ENCODE assay signal across 11 cellular contexts in the genomic region with DNA sequence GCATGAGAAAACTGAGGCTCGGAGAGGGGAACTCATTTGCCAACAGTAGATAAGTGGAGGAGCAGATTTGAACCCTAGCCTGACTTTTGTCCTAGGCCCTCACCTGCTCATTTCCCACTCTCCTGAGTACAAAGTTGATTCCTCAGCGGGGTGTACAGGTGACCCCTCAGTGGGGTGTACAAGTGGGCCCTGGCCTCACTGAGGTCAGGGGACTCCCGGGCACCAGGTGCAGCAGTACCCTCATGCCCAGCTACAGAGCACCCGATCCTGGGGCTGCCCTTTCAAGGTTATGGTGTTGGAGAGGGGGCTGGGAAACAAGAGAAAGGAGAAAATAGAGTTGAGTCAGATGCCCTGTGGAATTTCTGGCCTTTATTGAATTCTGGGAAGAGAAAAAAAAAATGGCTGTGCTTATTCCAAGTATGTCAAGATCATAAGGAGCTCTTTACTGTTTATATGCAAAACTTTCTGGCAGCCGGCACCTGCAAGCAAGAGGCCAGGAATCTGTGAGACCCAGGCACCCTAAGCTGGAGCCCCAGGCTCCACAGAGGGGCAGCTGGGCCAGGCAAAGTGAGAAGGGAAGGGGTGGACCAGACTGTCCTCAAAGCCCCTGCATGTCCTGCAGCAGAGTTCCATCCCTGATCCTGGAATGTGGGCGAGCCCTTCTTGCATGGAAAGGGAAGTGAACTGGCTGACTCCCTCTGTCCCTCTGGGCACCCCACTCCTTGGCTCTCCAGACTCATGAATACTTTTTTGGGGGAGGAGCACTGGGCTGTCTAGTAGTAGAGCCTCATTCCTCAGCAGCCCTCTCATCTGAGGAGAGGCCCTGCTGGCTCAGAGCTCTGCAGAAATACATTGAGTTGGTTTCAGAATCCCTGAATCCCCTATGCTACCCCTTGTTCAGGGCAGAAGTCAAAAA. TPM values are rescaled to one million over a fixed set of nuclear protein-coding genes. Genes with fewer than 3 reads are reported as not detected.
DNase-seq lines count a peak whose midpoint lies in the region; ATAC-seq and TF ChIP-seq lines count a peak whose summit lies in the region.
"Had no signal": no experiment of that assay in that cellular context is flagged by ENCODE, and none has a peak within 500 bp of the region (broad histone marks: within the 10 kb centered on the region; RNA-seq: fewer than 3 reads in every experiment).

No MANE protein-coding gene starts in this region.

- peak in 1 of 2 experiments; percentile 40; a peak in 1 of 4 replicates for TF ChIP-seq EP300 in SK-N-SH (IDR thresholded peaks at IDR 0.05; ENCODE audit: borderline replicate concordance in 1 of 2, low read depth in 1 of 2, low read length in 1 of 2)

- H3K36me3 ChIP-seq in SK-N-SH (replicated peaks in 1 of 2; ENCODE audit: control insufficient read depth in 1 of 2, insufficient read depth in 2 of 2, low read length in 1 of 2) = no peaks in the 10 kb centered on the region
- no peaks in the 10 kb centered on the region for H3K36me3 ChIP-seq in psoas muscle (ENCODE audit: insufficient read depth in 1 of 2, low read depth in 1 of 2)
- H3K36me3 ChIP-seq in CD8-positive, alpha-beta memory T cell (ENCODE audit: insufficient read depth, low read length) = no peaks in the 10 kb centered on the region

- no peaks in the 10 kb centered on the region for H3K4me1 Mint-ChIP-seq in CD8-positive, alpha-beta memory T cell
- H3K4me1 Mint-ChIP-seq in effector memory CD8-positive, alpha-beta T cell (ENCODE audit: low read depth in 2 of 2) = no peaks in the 10 kb centered on the region

- no peak for TF ChIP-seq POLR2A in erythroblast (IDR thresholded peaks at IDR 0.05; ENCODE audit: low read length)

- H3K36me3 Mint-ChIP-seq in CD8-positive, alpha-beta memory T cell = no peaks in the 10 kb centered on the region
- no peaks in the 10 kb centered on the region for H3K36me3 Mint-ChIP-seq in effector memory CD8-positive, alpha-beta T cell (ENCODE audit: insufficient read depth)

- peaks cover 9 to 10% of the 10 kb centered on the region in 2 donors for H3K27me3 Mint-ChIP-seq in CD8-positive, alpha-beta memory T cell
- H3K27me3 Mint-ChIP-seq in effector memory CD8-positive, alpha-beta T cell = peaks cover 12 to 61% of the 10 kb centered on the region in 2 donors

- H3K4me3 Mint-ChIP-seq in CD8-positive, alpha-beta memory T cell = no peak overlapping the region
- no peak overlapping the region for H3K4me3 Mint-ChIP-seq in effector memory CD8-positive, alpha-beta T cell
- H3K4me3 Mint-ChIP-seq: neural crest cell had no signal

- no peaks in the 10 kb centered on the region for H3K9me2 ChIP-seq in SK-N-SH

- peaks cover 8 to 77% of the 10 kb centered on the region in 2 experiments for H3K4me1 ChIP-seq in SK-N-SH (ENCODE audit: control insufficient read depth in 1 of 2, insufficient read depth in 2 of 2, low read depth in 1 of 2, low read length in 1 of 2)
- H3K4me1 ChIP-seq in psoas muscle = peaks cover 40% of the 10 kb centered on the region
- H3K4me1 ChIP-seq in CD8-positive, alpha-beta memory T cell (ENCODE audit: insufficient read depth, low read length) = no peaks in the 10 kb centered on the region

- H3K9me3 Mint-ChIP-seq in CD8-positive, alpha-beta memory T cell = no peaks in the 10 kb centered on the region
- no peaks in the 10 kb centered on the region for H3K9me3 Mint-ChIP-seq in effector memory CD8-positive, alpha-beta T cell
- H3K9me3 Mint-ChIP-seq: neural crest cell had no signal

- intact Hi-C loops in psoas muscle (cut with DNase I) = no loop called here

- TF ChIP-seq CTCF in SK-N-SH (IDR thresholded peaks at IDR 0.05) (no peak), foreskin fibroblast (IDR thresholded peaks at IDR 0.05; ENCODE audit: low read depth, low read length) (no peak), psoas muscle (IDR thresholded peaks at IDR 0.05) (no peak)

- no peaks in the 10 kb centered on the region for H3K79me2 ChIP-seq in SK-N-SH (ENCODE audit: insufficient read depth)

- H3K27me3 ChIP-seq in SK-N-SH (ENCODE audit: insufficient read depth) (no peaks in the 10 kb centered on the region), psoas muscle (ENCODE audit: insufficient read depth in 3 of 3, low read length in 2 of 3) (no peaks in the 10 kb centered on the region)
- peaks cover 5% of the 10 kb centered on the region for H3K27me3 ChIP-seq in CD8-positive, alpha-beta memory T cell (ENCODE audit: insufficient read depth, low read length, poor library complexity, severe bottlenecking)

- H3K9me3 ChIP-seq in SK-N-SH (no peaks in the 10 kb centered on the region), psoas muscle (no peaks in the 10 kb centered on the region)
- no peaks in the 10 kb centered on the region for H3K9me3 ChIP-seq in CD8-positive, alpha-beta memory T cell (ENCODE audit: low read length)

- H3F3A ChIP-seq in SK-N-SH (replicated peaks; ENCODE audit: insufficient read depth) = peaks cover 56% of the 10 kb centered on the region

- no peaks in the 10 kb centered on the region for H4K20me1 ChIP-seq in SK-N-SH (ENCODE audit: insufficient read depth)

- H3K27ac Mint-ChIP-seq in CD8-positive, alpha-beta memory T cell = no peak overlapping the region
- no peak overlapping the region for H3K27ac Mint-ChIP-seq in effector memory CD8-positive, alpha-beta T cell

- DNase-seq in ELF-1 (ENCODE audit: low read depth, low spot score) (peak; percentile 83), SK-N-SH (no peak), foreskin fibroblast (peak; percentile 64 to 82), psoas muscle (peak; percentile 62 to 69), GM19240 (ENCODE audit: insufficient read length, low spot score) (no peak), erythroblast (lab: John Stamatoyannopoulos, UW) (no peak)
- no peak for DNase-seq in CD8-positive, alpha-beta memory T cell
- no peak for DNase-seq in effector memory CD8-positive, alpha-beta T cell
- DNase-seq: DND-41 had no signal

- H3K4me3 ChIP-seq in SK-N-SH (ENCODE audit: low read depth in 2 of 2, low read length in 1 of 2) = no peak overlapping the region
- H3K4me3 ChIP-seq in foreskin fibroblast (ENCODE audit: low read depth in 1 of 2, low read length in 2 of 2) = peak overlapping the region; percentile 4 to 32
- no peak overlapping the region for H3K4me3 ChIP-seq in psoas muscle
- no peak overlapping the region for H3K4me3 ChIP-seq in CD8-positive, alpha-beta memory T cell (ENCODE audit: low read length)

- H3K4me2 ChIP-seq in SK-N-SH = peak overlapping the region; percentile 43

- H2AFZ ChIP-seq in SK-N-SH (ENCODE audit: low read depth) = no peak overlapping the region

- H3K27ac ChIP-seq in SK-N-SH (ENCODE audit: low read depth in 2 of 2, low read length in 1 of 2) = peak overlapping the region; percentile 56 to 99; a peak in 3 of 4 replicates
- peak overlapping the region; percentile 21 for H3K27ac ChIP-seq in psoas muscle
- no peak overlapping the region for H3K27ac ChIP-seq in CD8-positive, alpha-beta memory T cell (ENCODE audit: low read depth, low read length)

- ATAC-seq in psoas muscle = peak in 1 of 4 donors; percentile 18
- no peak for ATAC-seq in effector memory CD8-positive, alpha-beta T cell (replicated peaks)

- H3K9ac ChIP-seq in SK-N-SH = peak overlapping the region; percentile 37; the same call in 1 of the 2 replicates

- CTCF ChIA-PET in SK-N-SH (lab: Yijun Ruan, JAX) = interaction anchor here (0.8 to 1.7 kb wide), 3 partner anchors 14 to 24 kb away, joined by 3 to 8 read pairs (median 5); no protein-coding TSS in a partner anchor
- CTCF ChIA-PET in CD8-positive, alpha-beta memory T cell (lab: Charles Lee) = interaction anchor here (1.0 kb wide), 2 partner anchors 14 to 36 kb away, joined by 3 read pairs; no protein-coding TSS in a partner anchor

- POLR2A ChIA-PET in SK-N-SH (lab: Yijun Ruan, JAX) = no interaction called here
- POLR2A ChIA-PET in CD8-positive, alpha-beta memory T cell (lab: Charles Lee) = no interaction called here

- no peak for TF ChIP-seq RAD21 in SK-N-SH (IDR thresholded peaks at IDR 0.05; ENCODE audit: low read length)

- 79% methylated on average over 6 of the region's 6 CpGs for WGBS in SK-N-SH (ENCODE audit: low lambda C conversion rate)
- WGBS in psoas muscle, 3 donors = 75 to 83% (median 76%) methylated on average over 6 of the region's 6 CpGs

TF ChIP-seq in SK-N-SH, 30 proteins besides CTCF, POLR2A, EP300 and RAD21:
- TF ChIP-seq MXI1 (IDR thresholded peaks at IDR 0.05; ENCODE audit: low read depth, low read length) (no peak), TEAD4 (IDR thresholded peaks at IDR 0.05; ENCODE audit: borderline replicate concordance, insufficient read depth) (0 out of 2 replicates have a peak, but pooled peaks have one; percentile 45), FOSL2 (IDR thresholded peaks at IDR 0.05; ENCODE audit: borderline replicate concordance, low read depth) (peak; percentile 19; the same call in 1 of the 2 replicates), NRF1 (IDR thresholded peaks at IDR 0.05; ENCODE audit: low read depth, low read length) (no peak), NFIC (IDR thresholded peaks at IDR 0.05; ENCODE audit: borderline replicate concordance) (peak; percentile 48), GABPA (IDR thresholded peaks at IDR 0.05; ENCODE audit: low read depth) (no peak), TCF12 (IDR thresholded peaks at IDR 0.05) (peak; percentile 36), SIN3A (IDR thresholded peaks at IDR 0.05; ENCODE audit: borderline replicate concordance, low read depth, low read length) (no peak), YY1 (IDR thresholded peaks at IDR 0.05; ENCODE audit: low read depth) (peak; percentile 66; the same call in 1 of the 2 replicates), RXRA (IDR thresholded peaks at IDR 0.05; ENCODE audit: borderline replicate concordance, low read depth) (no peak)
- TF ChIP-seq, protein P1, sequence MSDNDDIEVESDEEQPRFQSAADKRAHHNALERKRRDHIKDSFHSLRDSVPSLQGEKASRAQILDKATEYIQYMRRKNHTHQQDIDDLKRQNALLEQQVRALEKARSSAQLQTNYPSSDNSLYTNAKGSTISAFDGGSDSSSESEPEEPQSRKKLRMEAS (IDR thresholded peaks at IDR 0.05; ENCODE audit: low read depth) = no peak

RNA-seq across cellular contexts. Expression of a gene that starts 43.1 kb away (rescaled TPM):
- 163 and 185 TPM in 2 replicates for polyA plus RNA-seq in SK-N-SH (2012; rRNA removed)
- 91.0 and 115 TPM in 2 replicates for polyA plus RNA-seq in SK-N-SH (2012; cell fraction: cytosol; rRNA removed)
- polyA plus RNA-seq in SK-N-SH (2012; cell fraction: nucleus; rRNA removed) = 312 and 373 TPM in 2 replicates
- 10 to 100 TPM; 16.5 to 36.6 (median 29.6) TPM for total RNA-seq in psoas muscle
- 1 to 10 TPM; 4.0 to 6.1 (median 5.1) TPM for polyA plus RNA-seq in psoas muscle
- not detected for total RNA-seq in CD8-positive, alpha-beta memory T cell
- 0.10 TPM for polyA plus RNA-seq in CD8-positive, alpha-beta memory T cell
- total RNA-seq: activated CD8-positive, alpha-beta memory T cell treated with anti-CD3 and anti-CD28 coated beads for 36 hours had no signal

Comparison
In these comparisons a context has a peak if more than half of its experiments do, and no peak if none do; other contexts are left out.
1. DNase-seq: peak in ELF-1 (single experiment), foreskin fibroblast (2 of 2) and psoas muscle (2 of 2); none in SK-N-SH (single experiment), CD8-positive, alpha-beta memory T cell (0 of 5), GM19240 (single experiment), erythroblast (0 of 2) and effector memory CD8-positive, alpha-beta T cell (0 of 3).
2. H3K4me3 ChIP-seq: peak in foreskin fibroblast (2 of 2); none in SK-N-SH (0 of 2), psoas muscle (single experiment) and CD8-positive, alpha-beta memory T cell (single experiment).
3. RNA of a gene that starts 43.1 kb away (polyA plus RNA-seq): 91.0 to 373 TPM in SK-N-SH; 4.0 to 6.1 TPM in psoas muscle and 0.10 TPM in CD8-positive, alpha-beta memory T cell (single experiment); every median in the first group is over 10 times any median in the second.